ENCODE assay signal across 23 cellular contexts in the genomic region with DNA sequence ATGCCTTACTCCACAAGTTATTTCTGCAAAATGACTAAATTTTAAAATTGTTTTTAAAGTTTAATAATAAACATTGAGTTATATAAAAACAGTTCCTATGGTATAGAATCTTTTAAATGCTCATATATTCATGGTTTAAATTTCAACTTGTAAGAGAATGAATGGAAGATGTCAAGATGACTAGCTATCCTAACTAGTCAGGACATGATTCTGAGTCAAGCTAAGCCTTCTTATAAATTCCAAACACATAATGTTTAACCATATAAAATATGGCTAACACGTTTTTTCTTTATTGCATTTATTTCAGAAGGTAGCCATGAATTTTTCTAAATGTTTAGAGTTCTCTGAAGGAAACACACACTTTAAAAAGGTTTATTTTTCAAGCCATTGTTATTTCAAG.
"Had no signal": no experiment of that assay in that cellular context is flagged by ENCODE, and none has a peak within 500 bp of the region (broad histone marks: within the 10 kb centered on the region; RNA-seq: fewer than 3 reads in every experiment).

No MANE protein-coding gene starts in this region.

- DNase-seq: hippocampal formation; kidney; left colon; left lung; lower lobe of right lung; mammary epithelial cell; mesenchymal stem cell; naive thymus-derived CD8-positive, alpha-beta T cell; nucleus accumbens; psoas muscle; right lobe of liver; stimulated activated CD4-positive, alpha-beta T cell treated with anti-CD3 and anti-CD28 coated beads, Interleukin-1b, Interleukin-23, amount 100 ng/mL, for 48 hours; stimulated activated CD4-positive, alpha-beta T cell treated with anti-CD3 and anti-CD28 coated beads, Interleukin-2, amount 100 ng/mL, for 48 hours; stimulated activated naive B cell treated with anti-CD40 and anti-IgM and Interleukin-4, amounts not matched to agents 10 μg/mL and 1 μg/mL and 100 μg/mL, for 72 hours; stimulated activated naive CD8-positive, alpha-beta T cell treated with anti-CD3 and anti-CD28 coated beads, Interleukin-15, Interleukin-2, amounts not matched to agents 100 U/mL and 50 U/mL, for 24 hours; stomach; testis; thyroid gland; transverse colon; upper lobe of left lung had no signal

- FAIRE-seq: kidney had no signal

- H3K27ac ChIP-seq: left lung, lower lobe of right lung, parathyroid adenoma, psoas muscle, right lobe of liver, stomach, testis, thyroid gland, transverse colon, upper lobe of left lung, vagina had no signal

- H3K4me3 ChIP-seq: left lung, lower lobe of right lung, psoas muscle, right lobe of liver, smooth muscle cell, stomach, testis, thyroid gland, transverse colon, upper lobe of left lung, vagina had no signal
